ENCODE assay signal across 24 cellular contexts in the genomic region with DNA sequence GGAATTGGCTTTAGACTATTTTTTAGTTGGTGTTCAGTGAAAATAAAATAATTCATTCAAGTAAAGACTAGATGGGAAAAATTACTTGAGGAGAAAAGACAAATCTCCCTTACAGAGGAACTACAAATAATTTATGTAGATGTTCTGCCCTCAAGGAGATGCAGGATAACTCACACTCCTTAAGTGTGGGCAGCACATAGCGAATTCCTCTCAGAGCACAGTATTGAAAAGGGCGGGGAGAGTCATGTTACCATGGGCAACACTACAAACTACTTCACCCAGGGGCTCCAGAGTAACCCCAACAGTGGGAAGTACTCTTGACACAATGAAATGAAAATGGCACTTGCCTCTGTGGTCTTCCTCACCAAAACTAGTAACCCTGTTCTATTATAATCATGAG. TPM values are rescaled to one million over a fixed set of nuclear protein-coding genes. Genes with fewer than 3 reads are reported as not detected.
A peak's percentile ranks its signal among the peaks of the same experiment; 100 is the strongest.
DNase-seq lines count a peak whose midpoint lies in the region; ATAC-seq, FAIRE-seq and TF ChIP-seq lines count a peak whose summit lies in the region.
"Had no signal": no experiment of that assay in that cellular context is flagged by ENCODE, and none has a peak within 500 bp of the region (broad histone marks: within the 10 kb centered on the region; RNA-seq: fewer than 3 reads in every experiment).

No MANE protein-coding gene starts in this region.

- H3K4me3 ChIP-seq in A549 (no peak overlapping the region), NT2/D1 (ENCODE audit: insufficient read length, low read depth) (no peak overlapping the region), testis (no peak overlapping the region)
- H3K4me3 ChIP-seq: GM23248, heart left ventricle, left ventricle myocardium inferior, mucosa of descending colon, sigmoid colon, transverse colon had no signal

- ATAC-seq in A549: no peak
- ATAC-seq in HG03565 (IDR thresholded peaks at IDR 0.05; ENCODE audit: unreplicated experiment): no peak
- ATAC-seq: heart left ventricle, mucosa of descending colon, Right ventricle myocardium inferior had no signal

- peak overlapping the region; percentile 19 for H3K4me3 Mint-ChIP-seq in nephron progenitor cell
- H3K4me3 Mint-ChIP-seq in CD14-positive monocyte: no peak overlapping the region
- H3K4me3 Mint-ChIP-seq: neural crest cell had no signal

- TF ChIP-seq CTCF in A549 (IDR thresholded peaks at IDR 0.05): no peak
- TF ChIP-seq CTCF in nephron progenitor cell (IDR thresholded peaks at IDR 0.05): no peak
- TF ChIP-seq CTCF in testis (IDR thresholded peaks at IDR 0.05): no peak
- no peak for TF ChIP-seq CTCF in CD14-positive monocyte (IDR thresholded peaks at IDR 0.05)

- TF ChIP-seq RAD21 in A549 (conservative IDR thresholded peaks at IDR 0.05 in 1 of 2, IDR thresholded peaks at IDR 0.05 in 1 of 2): no peak

- H3K36me3 Mint-ChIP-seq in nephron progenitor cell (ENCODE audit: low read depth) (no peaks in the 10 kb centered on the region), CD14-positive monocyte (no peaks in the 10 kb centered on the region)

- no peaks in the 10 kb centered on the region for H3K9me3 ChIP-seq in A549
- no peaks in the 10 kb centered on the region for H3K9me3 ChIP-seq in NT2/D1 (ENCODE audit: insufficient read depth, low read length)
- no peaks in the 10 kb centered on the region for H3K9me3 ChIP-seq in testis
- H3K9me3 ChIP-seq: heart left ventricle, left ventricle myocardium inferior, mucosa of descending colon, sigmoid colon, transverse colon had no signal

- no peak for TF ChIP-seq EP300 in A549 (IDR thresholded peaks at IDR 0.05)

- H3K36me3 ChIP-seq in NT2/D1 (ENCODE audit: insufficient read depth, insufficient read length, low read length): no peaks in the 10 kb centered on the region
- no peaks in the 10 kb centered on the region for H3K36me3 ChIP-seq in testis (ENCODE audit: low read depth, missing control alignments)
- H3K36me3 ChIP-seq: heart left ventricle, left ventricle myocardium inferior, sigmoid colon, transverse colon had no signal

- H3K27ac ChIP-seq in A549: peak overlapping the region; percentile 75 to 81; a peak in 4 of 6 replicates
- H3K27ac ChIP-seq in epithelial cell of prostate: peak overlapping the region; percentile 99
- H3K27ac ChIP-seq in testis: no peak overlapping the region
- H3K27ac ChIP-seq: C4-2B, GM23248, heart left ventricle, left ventricle myocardium inferior, sigmoid colon, transverse colon had no signal

- no peak for FAIRE-seq in A549 (lab: Jason Lieb, UNC)

- H3K27ac Mint-ChIP-seq in nephron progenitor cell: peak overlapping the region; percentile 38
- H3K27ac Mint-ChIP-seq in CD14-positive monocyte: no peak overlapping the region

- H3K27me3 Mint-ChIP-seq in nephron progenitor cell (ENCODE audit: low read depth, poor library complexity) (no peaks in the 10 kb centered on the region), CD14-positive monocyte (ENCODE audit: low read depth in 3 of 3) (peaks cover under 1 to 3% (median 3%) of the 10 kb centered on the region in 3 donors)

- intact Hi-C loops in testis (cut with DNase I; ENCODE audit: low total_unique reads) (no loop called here), CD14-positive monocyte (cut with micrococcal nuclease) (no loop called here)

- peaks cover 29% of the 10 kb centered on the region for H3K4me1 Mint-ChIP-seq in nephron progenitor cell
- H3K4me1 Mint-ChIP-seq in CD14-positive monocyte: no peaks in the 10 kb centered on the region
- H3K4me1 Mint-ChIP-seq: neural crest cell had no signal

- H3K9ac ChIP-seq in NT2/D1 (ENCODE audit: insufficient read length, low read depth): no peak overlapping the region
- H3K9ac ChIP-seq: GM23248 had no signal

- POLR2A ChIA-PET in A549 (lab: Yijun Ruan, JAX): no interaction called here

- no peaks in the 10 kb centered on the region for H3K27me3 ChIP-seq in NT2/D1 (ENCODE audit: insufficient read depth, insufficient read length)
- H3K27me3 ChIP-seq in testis: no peaks in the 10 kb centered on the region
- H3K27me3 ChIP-seq: heart left ventricle, sigmoid colon, transverse colon had no signal

- CTCF ChIA-PET in A549 (lab: Yijun Ruan, JAX): interaction anchor here (3.8 kb wide), 1 partner anchor 12 kb away, joined by 16 read pairs; no protein-coding TSS in a partner anchor

- DNase-seq in A549 (ENCODE audit: low read depth in 1 of 2, low spot score in 1 of 2): no peak
- DNase-seq in NT2/D1 (ENCODE audit: low read depth, low spot score): peak; percentile 27
- DNase-seq in epithelial cell of prostate (ENCODE audit: low read depth, low spot score): no peak
- no peak for DNase-seq in nephron progenitor cell
- DNase-seq in activated CD4-positive, alpha-beta T cell treated with anti-CD3 and anti-CD28 coated beads, Interleukin-2, amount 50 U/mL, for 4 hours: no peak
- DNase-seq in testis: no peak
- no peak for DNase-seq in CD14-positive monocyte (ENCODE audit: low spot score)
- DNase-seq: activated CD4-positive, alpha-beta T cell treated with anti-CD3 and anti-CD28 coated beads, Interleukin-2, amount 50 U/mL, for 1 hour; activated naive CD4-positive, alpha-beta T cell treated with anti-CD3 and anti-CD28 coated beads, Interleukin-2, amount 50 U/mL, for 16 hours; Calu3; DND-41; GM23248; heart left ventricle; Karpas-422; left ventricle myocardium inferior; mucosa of descending colon; NCI-H1694 treated with DMSO at 0.1 percent for 48 hours; sigmoid colon; stimulated activated CD8-positive, alpha-beta memory T cell treated with anti-CD3 and anti-CD28 coated beads, Interleukin-4, amount 100 ng/mL, for 48 hours; transverse colon had no signal

- 92% methylated on average over 2 of the region's 2 CpGs for WGBS in A549 (ENCODE audit: missing lambda C conversion rate)
- 89% methylated on average over 2 of the region's 2 CpGs for WGBS in testis, 2 donors

- H3K4me2 ChIP-seq in A549: no peak overlapping the region

- TF ChIP-seq POLR2A in A549 (IDR thresholded peaks at IDR 0.05; ENCODE audit: low read length): no peak
- TF ChIP-seq POLR2A in testis (IDR thresholded peaks at IDR 0.05): no peak

- H3K4me1 ChIP-seq in A549: peaks cover 46% of the 10 kb centered on the region
- H3K4me1 ChIP-seq in NT2/D1 (ENCODE audit: insufficient read depth, insufficient read length): no peaks in the 10 kb centered on the region
- H3K4me1 ChIP-seq in testis: no peaks in the 10 kb centered on the region
- H3K4me1 ChIP-seq: heart left ventricle, left ventricle myocardium inferior, sigmoid colon, transverse colon had no signal

- H3K9me3 Mint-ChIP-seq in nephron progenitor cell (no peaks in the 10 kb centered on the region), CD14-positive monocyte (peaks cover 0 to 4% (median under 1%) of the 10 kb centered on the region in 7 donors)
- H3K9me3 Mint-ChIP-seq: neural crest cell had no signal

TF ChIP-seq in A549, 52 proteins besides CTCF, POLR2A, EP300 and RAD21 (continues in another document):
- TF ChIP-seq EHF (CRISPR knock-in tag; IDR thresholded peaks at IDR 0.05) (no peak), NPAS2 (CRISPR knock-in tag; IDR thresholded peaks at IDR 0.05; ENCODE audit: borderline replicate concordance) (no peak), BHLHE40 (IDR thresholded peaks at IDR 0.05; ENCODE audit: low read depth, low read length) (no peak), FOXS1 (CRISPR knock-in tag; IDR thresholded peaks at IDR 0.05) (no peak), CHD2 (IDR thresholded peaks at IDR 0.05; ENCODE audit: low read length, partially characterized antibody) (no peak), CHD4 (IDR thresholded peaks at IDR 0.05; ENCODE audit: borderline replicate concordance) (no peak), ESRRA (IDR thresholded peaks at IDR 0.05; ENCODE audit: borderline replicate concordance, low read length) (no peak), KDM1A (IDR thresholded peaks at IDR 0.05; ENCODE audit: low read depth) (no peak), HDAC2 (IDR thresholded peaks at IDR 0.05) (no peak), RCOR1 (IDR thresholded peaks at IDR 0.05; ENCODE audit: low read depth, low read length) (no peak), POLR2AphosphoS2 (conservative IDR thresholded peaks at IDR 0.05; ENCODE audit: low read length) (no peak)
- TF ChIP-seq, protein P1, sequence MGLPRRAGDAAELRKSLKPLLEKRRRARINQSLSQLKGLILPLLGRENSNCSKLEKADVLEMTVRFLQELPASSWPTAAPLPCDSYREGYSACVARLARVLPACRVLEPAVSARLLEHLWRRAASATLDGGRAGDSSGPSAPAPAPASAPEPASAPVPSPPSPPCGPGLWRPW (IDR thresholded peaks at IDR 0.05): no peak
- TF ChIP-seq, protein P2, sequence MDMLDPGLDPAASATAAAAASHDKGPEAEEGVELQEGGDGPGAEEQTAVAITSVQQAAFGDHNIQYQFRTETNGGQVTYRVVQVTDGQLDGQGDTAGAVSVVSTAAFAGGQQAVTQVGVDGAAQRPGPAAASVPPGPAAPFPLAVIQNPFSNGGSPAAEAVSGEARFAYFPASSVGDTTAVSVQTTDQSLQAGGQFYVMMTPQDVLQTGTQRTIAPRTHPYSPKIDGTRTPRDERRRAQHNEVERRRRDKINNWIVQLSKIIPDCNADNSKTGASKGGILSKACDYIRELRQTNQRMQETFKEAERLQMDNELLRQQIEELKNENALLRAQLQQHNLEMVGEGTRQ (IDR thresholded peaks at IDR 0.05): no peak
- TF ChIP-seq, protein P3, sequence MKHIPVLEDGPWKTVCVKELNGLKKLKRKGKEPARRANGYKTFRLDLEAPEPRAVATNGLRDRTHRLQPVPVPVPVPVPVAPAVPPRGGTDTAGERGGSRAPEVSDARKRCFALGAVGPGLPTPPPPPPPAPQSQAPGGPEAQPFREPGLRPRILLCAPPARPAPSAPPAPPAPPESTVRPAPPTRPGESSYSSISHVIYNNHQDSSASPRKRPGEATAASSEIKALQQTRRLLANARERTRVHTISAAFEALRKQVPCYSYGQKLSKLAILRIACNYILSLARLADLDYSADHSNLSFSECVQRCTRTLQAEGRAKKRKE (CRISPR knock-in tag; IDR thresholded peaks at IDR 0.05; ENCODE audit: low read depth): no peak

RNA-seq across cellular contexts. Expression of a gene that starts 20.6 kb away (rescaled TPM):
- polyA plus RNA-seq in A549 (2011; rRNA removed): 24.1 and 27.1 TPM in 2 replicates
- polyA plus RNA-seq in A549 (2012; cell fraction: cytosol; rRNA removed): 4.7 and 5.7 TPM in 2 replicates
- 14.6 and 17.1 TPM in 2 replicates for polyA plus RNA-seq in A549 (2012; cell fraction: nucleus; rRNA removed)
- polyA plus RNA-seq in A549 (2017; fragmentation: RNase III; extraction: RNeasy Plus Mini Kit Qiagen cat#74134 plus additional on column Dnase treatment): 8.5 to 11.4 TPM (median 9.6 TPM) in 3 replicates
- polyA minus RNA-seq in A549 (2011; rRNA and poly(A)+ RNA removed): 23.6 and 28.6 TPM in 2 replicates
- total RNA-seq in testis: 1 to 10 TPM; 1.9 to 3.4 TPM
- 8.5 TPM for polyA plus RNA-seq in testis (ENCODE audit: insufficient read depth, low read depth, low replicate concordance)
- not detected for polyA plus RNA-seq in CD14-positive monocyte
- total RNA-seq: neural crest cell had no signal

Comparison
In these comparisons a context has a peak if more than half of its experiments do, and no peak if none do; other contexts are left out.
1. H3K27ac ChIP-seq: peak in A549 (2 of 2) and epithelial cell of prostate (single experiment); none in testis (0 of 2).